Comparison of ENCODE assay signal across 8 cellular contexts in genomic region chr10:110425684-110426293, GRCh38.
DNase-seq lines count a peak whose midpoint lies in the region; ATAC-seq lines count a peak whose summit lies in the region.

No MANE protein-coding gene starts in this region.

- H3K9me3 Mint-ChIP-seq in activated naive CD4-positive, alpha-beta T cell treated with anti-CD3 and anti-CD28 coated beads for 36 hours, result no peaks in the 10 kb centered on the region

- no peaks in the 10 kb centered on the region for H3K36me3 Mint-ChIP-seq in activated naive CD4-positive, alpha-beta T cell treated with anti-CD3 and anti-CD28 coated beads for 36 hours (ENCODE audit: low read depth)

- peak overlapping the region; percentile 76 for H3K27ac Mint-ChIP-seq in activated naive CD4-positive, alpha-beta T cell treated with anti-CD3 and anti-CD28 coated beads for 36 hours

- intact Hi-C loops in activated naive CD4-positive, alpha-beta T cell treated with anti-CD3 and anti-CD28 coated beads for 36 hours (cut with micrococcal nuclease), result loop anchor here (1.0 to 5.0 kb wide), 2 partner anchors 69 to 113 kb away; no protein-coding TSS in a partner anchor

- no peaks in the 10 kb centered on the region for H3K27me3 Mint-ChIP-seq in activated naive CD4-positive, alpha-beta T cell treated with anti-CD3 and anti-CD28 coated beads for 36 hours (ENCODE audit: low read depth)

- ATAC-seq in HG03159 (IDR thresholded peaks at IDR 0.05; ENCODE audit: unreplicated experiment), result peak; percentile 75

- CTCF ChIA-PET in activated naive CD4-positive, alpha-beta T cell treated with anti-CD3 and anti-CD28 coated beads for 36 hours (lab: Charles Lee), result interaction anchor here (0.5 to 1.3 kb wide), 2 partner anchors 73 to 101 kb away, joined by 3 read pairs; no protein-coding TSS in a partner anchor

- peaks cover 30% of the 10 kb centered on the region for H3K4me1 Mint-ChIP-seq in activated naive CD4-positive, alpha-beta T cell treated with anti-CD3 and anti-CD28 coated beads for 36 hours (ENCODE audit: low read depth)

- no peak overlapping the region for H3K4me3 Mint-ChIP-seq in activated naive CD4-positive, alpha-beta T cell treated with anti-CD3 and anti-CD28 coated beads for 36 hours

- DNase-seq in activated naive CD4-positive, alpha-beta T cell treated with anti-CD3 and anti-CD28 coated beads for 36 hours, result peak; percentile 68
- DNase-seq in activated naive CD4-positive, alpha-beta T cell (lab: John Stamatoyannopoulos, UW), result no peak
- DNase-seq in activated CD4-positive, CD25-positive, alpha-beta regulatory T cell treated with anti-CD3 and anti-CD28 coated beads, Interleukin-2, amount 50 U/mL, for 72 hours, result peak; percentile 53
- DNase-seq in fibroblast of gingiva (ENCODE audit: low read depth), result peak; percentile 100
- peak; percentile 48 for DNase-seq in stimulated activated CD8-positive, alpha-beta memory T cell treated with anti-CD3 and anti-CD28 coated beads, Interleukin-4, amount 100 ng/mL, for 24 hours (ENCODE audit: low read depth)
- DNase-seq in NCI-H748 treated with DMSO at 0.1 percent for 48 hours (lab: John Stamatoyannopoulos, UW), result no peak
- DNase-seq in NCI-H2227 (lab: John Stamatoyannopoulos, UW; ENCODE audit: unreplicated experiment), result no peak

Comparison
In these comparisons a context has a peak if more than half of its experiments do, and no peak if none do; other contexts are left out.
1. DNase-seq: peak in activated naive CD4-positive, alpha-beta T cell treated with anti-CD3 and anti-CD28 coated beads for 36 hours (single experiment), activated CD4-positive, CD25-positive, alpha-beta regulatory T cell treated with anti-CD3 and anti-CD28 coated beads, Interleukin-2, amount 50 U/mL, for 72 hours (single experiment), fibroblast of gingiva (single experiment) and stimulated activated CD8-positive, alpha-beta memory T cell treated with anti-CD3 and anti-CD28 coated beads, Interleukin-4, amount 100 ng/mL, for 24 hours (single experiment); none in activated naive CD4-positive, alpha-beta T cell (0 of 4), NCI-H748 treated with DMSO at 0.1 percent for 48 hours (single experiment) and NCI-H2227 (single experiment).